In genomic region chr4:52051213-52051614, GRCh38 we compare ENCODE assay signal across 8 cellular contexts. TPM values are rescaled to one million over a fixed set of nuclear protein-coding genes. Genes with fewer than 3 reads are reported as not detected.
DNase-seq lines count a peak whose midpoint lies in the region; ATAC-seq and TF ChIP-seq lines count a peak whose summit lies in the region.

A gene with protein sequence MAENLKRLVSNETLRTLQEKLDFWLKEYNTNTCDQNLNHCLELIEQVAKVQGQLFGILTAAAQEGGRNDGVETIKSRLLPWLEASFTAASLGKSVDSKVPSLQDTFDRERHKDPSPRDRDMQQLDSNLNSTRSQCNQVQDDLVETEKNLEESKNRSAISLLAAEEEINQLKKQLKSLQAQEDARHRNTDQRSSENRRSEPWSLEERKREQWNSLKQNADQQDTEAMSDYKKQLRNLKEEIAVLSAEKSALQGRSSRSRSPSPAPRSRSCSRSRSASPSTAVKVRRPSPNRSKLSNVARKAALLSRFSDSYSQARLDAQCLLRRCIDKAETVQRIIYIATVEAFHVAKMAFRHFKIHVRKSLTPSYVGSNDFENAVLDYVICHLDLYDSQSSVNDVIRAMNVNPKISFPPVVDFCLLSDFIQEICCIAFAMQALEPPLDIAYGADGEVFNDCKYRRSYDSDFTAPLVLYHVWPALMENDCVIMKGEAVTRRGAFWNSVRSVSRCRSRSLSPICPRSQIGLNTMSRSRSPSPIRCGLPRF (plus strand): TSS chr4:52051304. CDS start chr4:52051705, 401 bp downstream.

- H3K4me1 Mint-ChIP-seq in endothelial cell (ENCODE audit: unreplicated experiment), result peaks cover 27% of the 10 kb centered on the region

- no peaks in the 10 kb centered on the region for H3K36me3 Mint-ChIP-seq in endothelial cell (ENCODE audit: low read depth, unreplicated experiment)

- in situ Hi-C loops in KBM-7 (cut with MboI; ENCODE audit: low pct_unique_long_range_greater_than_20kb, low sequenced_read_pairs), result no loop called here

- ATAC-seq in GM21528 (IDR thresholded peaks at IDR 0.05; ENCODE audit: low FRiP score, unreplicated experiment), result peak; percentile 59
- ATAC-seq in mucosa of descending colon, result peak; percentile 85
- no peak for ATAC-seq in GM19324 (IDR thresholded peaks at IDR 0.05; ENCODE audit: low FRiP score, unreplicated experiment)

- no peaks in the 10 kb centered on the region for H3K27me3 Mint-ChIP-seq in endothelial cell (ENCODE audit: unreplicated experiment)

- intact Hi-C loops in mucosa of descending colon (cut with DNase I, micrococcal nuclease), result no loop called here

- H3K27me3 ChIP-seq in MG63, result peaks cover 53% of the 10 kb centered on the region

- peak within 1 kb of the TSS; percentile 91 for H3K4me3 Mint-ChIP-seq in endothelial cell (ENCODE audit: unreplicated experiment)

- TF ChIP-seq CTCF in GM10248 (IDR thresholded peaks at IDR 0.05; ENCODE audit: control extremely low read depth, extremely low read depth, low read depth, missing control alignments), result no peak
- TF ChIP-seq CTCF in endothelial cell (IDR thresholded peaks at IDR 0.05; ENCODE audit: unreplicated experiment), result no peak
- TF ChIP-seq CTCF in mucosa of descending colon (IDR thresholded peaks at IDR 0.05), result no peak

- peak within 1 kb of the TSS; percentile 85 for H3K27ac Mint-ChIP-seq in endothelial cell (ENCODE audit: unreplicated experiment)

- peak within 1 kb of the TSS; percentile 30 for H3K4me3 ChIP-seq in MG63
- H3K4me3 ChIP-seq in mucosa of descending colon, result peak within 1 kb of the TSS; percentile 33

- POLR2A ChIA-PET in GM10248 (lab: Yijun Ruan, JAX), result no interaction called here

- H3K4me1 ChIP-seq in mucosa of descending colon (ENCODE audit: low read depth), result peaks cover 11% of the 10 kb centered on the region

- H3K9me3 Mint-ChIP-seq in endothelial cell (ENCODE audit: unreplicated experiment), result no peaks in the 10 kb centered on the region

- CTCF ChIA-PET in GM10248 (lab: Yijun Ruan, JAX), result no interaction called here

- H3K36me3 ChIP-seq in MG63 (no peaks in the 10 kb centered on the region), mucosa of descending colon (ENCODE audit: low read depth) (no peaks in the 10 kb centered on the region)

- DNase-seq in GM10248 (ENCODE audit: extremely low spot score) (peak; percentile 49), MG63 (peak; percentile 55), endothelial cell (ENCODE audit: low spot score) (peak; percentile 30), mucosa of descending colon (peak; percentile 40 to 77 (median 58)), KBM-7 (no peak)
- DNase-seq in stimulated activated CD4-positive, alpha-beta T cell treated with anti-CD3 and anti-CD28 coated beads, Interleukin-4, amount 100 ng/mL, for 1 hour, result no peak

- peaks cover 5% of the 10 kb centered on the region; the same call in 1 of the 2 replicates for H3K9me3 ChIP-seq in MG63
- H3K9me3 ChIP-seq in mucosa of descending colon, result no peaks in the 10 kb centered on the region

RNA-seq across cellular contexts. Expression of the gene that starts here (rescaled TPM):
- 0.02 TPM in 1 of 2 replicates, not detected in the other for total RNA-seq in MG63 (2014; rRNA removed; shearing (Covaris generic); ENCODE audit: low replicate concordance)
- total RNA-seq in endothelial cell (ENCODE audit: unreplicated experiment), result 17.3 TPM
- total RNA-seq in mucosa of descending colon, result 10 to 100 TPM in 1 of 3 donors, 1 to 10 TPM in 2; 8.4 to 15.5 (median 8.7) TPM

Comparison
In these comparisons a context has a peak if more than half of its experiments do, and no peak if none do; other contexts are left out.
1. Peak in DNase-seq and H3K4me3 ChIP-seq in MG63; RNA of the gene not detected or under 1 TPM.
2. DNase-seq: peak in GM10248 (single experiment), endothelial cell (single experiment) and mucosa of descending colon (3 of 3); none in KBM-7 (single experiment) and stimulated activated CD4-positive, alpha-beta T cell treated with anti-CD3 and anti-CD28 coated beads, Interleukin-4, amount 100 ng/mL, for 1 hour (single experiment).